Comparison of ENCODE assay signal across 5 cellular contexts in the genomic region with DNA sequence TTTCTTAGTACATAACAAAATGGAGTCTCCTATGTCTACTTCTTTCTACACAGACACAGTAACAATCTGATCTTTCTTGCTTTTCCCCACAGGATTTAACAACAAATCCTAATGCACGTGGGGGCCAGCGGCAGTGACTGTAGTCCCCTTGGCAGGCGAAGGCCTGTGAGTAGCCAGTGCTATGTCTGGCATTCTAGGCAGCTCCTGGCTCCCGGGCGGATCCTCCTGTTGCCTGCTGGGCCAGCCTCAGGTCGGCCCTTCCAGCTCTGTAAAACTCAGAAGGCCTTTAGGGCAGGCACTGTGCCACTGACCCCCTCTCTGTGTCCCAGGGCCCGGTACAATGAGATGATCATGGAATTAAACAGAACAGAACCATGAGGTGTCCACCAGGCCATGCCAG. TPM values are rescaled to one million over a fixed set of nuclear protein-coding genes. Genes with fewer than 3 reads are reported as not detected.
"Had no signal": no experiment of that assay in that cellular context is flagged by ENCODE, and none has a peak within 500 bp of the region (broad histone marks: within the 10 kb centered on the region; RNA-seq: fewer than 3 reads in every experiment).

No MANE protein-coding gene starts in this region.

RNA-seq across cellular contexts. Expression of a gene that starts 20.8 kb away (rescaled TPM):
- total RNA-seq: M059J, PC-3, Peyer's patch, SJSA1 had no signal
- polyA plus RNA-seq: SK-N-SH had no signal
